1 cellular context compared by ENCODE assay signal in genomic region chr9:137965177-137965795, GRCh38.
A peak's percentile ranks its signal among the peaks of the same experiment; 100 is the strongest.
TF ChIP-seq lines count a peak whose summit lies in the region.

No MANE protein-coding gene starts in this region.

TF ChIP-seq in HEK293, 187 proteins besides CTCF, POLR2A, EP300 and RAD21 (continued from another document):
- TF ChIP-seq ZBTB11 (tag by site-specific recombination; conservative IDR thresholded peaks at IDR 0.05; ENCODE audit: low read depth) (peak; percentile 66), GLIS2 (tag by site-specific recombination; IDR thresholded peaks at IDR 0.05) (no peak), ZNF202 (tag by site-specific recombination; IDR thresholded peaks at IDR 0.05; ENCODE audit: borderline replicate concordance) (0 out of 2 replicates have a peak, but pooled peaks have one; percentile 39), TRIM28 (IDR thresholded peaks at IDR 0.05; ENCODE audit: borderline replicate concordance, low read length) (no peak), ZNF654 (tag by site-specific recombination; IDR thresholded peaks at IDR 0.05; ENCODE audit: low read depth) (peak; percentile 15; the same call in 1 of the 2 replicates), ZNF521 (tag by site-specific recombination; IDR thresholded peaks at IDR 0.05) (no peak), ZBTB8A (tag by site-specific recombination; IDR thresholded peaks at IDR 0.05) (0 out of 2 replicates have a peak, but pooled peaks have one; percentile 37), ZNF426 (tag by site-specific recombination; IDR thresholded peaks at IDR 0.05) (peak; percentile 60)
